In genomic region chr16:67917852-67918236, GRCh38 we compare ENCODE assay signal across 1 cellular context.
TF ChIP-seq lines count a peak whose summit lies in the region.

No MANE protein-coding gene starts in this region.

TF ChIP-seq in K562, 482 proteins besides CTCF, POLR2A, EP300 and RAD21 (continued from another document and continues in another):
- TF ChIP-seq CHD7 (IDR thresholded peaks at IDR 0.05; ENCODE audit: low read depth, low read length) (no peak), FOS (IDR thresholded peaks at IDR 0.05; ENCODE audit: extremely low read depth, insufficient read length) (peak; percentile 55), PPARD (CRISPR knock-in tag; IDR thresholded peaks at IDR 0.05) (no peak), GTF2E2 (tag; IDR thresholded peaks at IDR 0.05) (no peak), ZFP36 (IDR thresholded peaks at IDR 0.05; ENCODE audit: low read depth, low read length, partially characterized antibody) (no peak), HMG20B (CRISPR knock-in tag; IDR thresholded peaks at IDR 0.05) (no peak), ZNF518B (CRISPR knock-in tag; IDR thresholded peaks at IDR 0.05) (no peak), ZNF778 (CRISPR knock-in tag; IDR thresholded peaks at IDR 0.05) (no peak), NR4A1 (CRISPR knock-in tag; IDR thresholded peaks at IDR 0.05) (no peak), NR4A1 (tag; IDR thresholded peaks at IDR 0.05) (no peak), GATA2 (CRISPR knock-in tag; IDR thresholded peaks at IDR 0.05) (no peak), ARID1B (IDR thresholded peaks at IDR 0.05) (peak; percentile 67; the same call in 1 of the 2 replicates), HNRNPUL1 (IDR thresholded peaks at IDR 0.05; ENCODE audit: low read length) (no peak), ZNF76 (CRISPR knock-in tag; IDR thresholded peaks at IDR 0.05; ENCODE audit: borderline replicate concordance) (no peak), MCM7 (IDR thresholded peaks at IDR 0.05) (no peak), DPF2 (IDR thresholded peaks at IDR 0.05) (peak; percentile 72), ZNF41 (CRISPR knock-in tag; conservative IDR thresholded peaks at IDR 0.05) (no peak), ZNF184 (CRISPR knock-in tag; IDR thresholded peaks at IDR 0.05) (no peak), GATAD2B (IDR thresholded peaks at IDR 0.05; ENCODE audit: borderline replicate concordance) (no peak), GABPB1 (CRISPR knock-in tag; IDR thresholded peaks at IDR 0.05) (no peak), ZBTB1 (CRISPR knock-in tag; IDR thresholded peaks at IDR 0.05; ENCODE audit: borderline replicate concordance, low read depth) (0 out of 2 replicates have a peak, but pooled peaks have one; percentile 6), YBX1 (IDR thresholded peaks at IDR 0.05) (no peak), ZNF766 (CRISPR knock-in tag; conservative IDR thresholded peaks at IDR 0.05) (no peak)
- TF ChIP-seq, protein P1, sequence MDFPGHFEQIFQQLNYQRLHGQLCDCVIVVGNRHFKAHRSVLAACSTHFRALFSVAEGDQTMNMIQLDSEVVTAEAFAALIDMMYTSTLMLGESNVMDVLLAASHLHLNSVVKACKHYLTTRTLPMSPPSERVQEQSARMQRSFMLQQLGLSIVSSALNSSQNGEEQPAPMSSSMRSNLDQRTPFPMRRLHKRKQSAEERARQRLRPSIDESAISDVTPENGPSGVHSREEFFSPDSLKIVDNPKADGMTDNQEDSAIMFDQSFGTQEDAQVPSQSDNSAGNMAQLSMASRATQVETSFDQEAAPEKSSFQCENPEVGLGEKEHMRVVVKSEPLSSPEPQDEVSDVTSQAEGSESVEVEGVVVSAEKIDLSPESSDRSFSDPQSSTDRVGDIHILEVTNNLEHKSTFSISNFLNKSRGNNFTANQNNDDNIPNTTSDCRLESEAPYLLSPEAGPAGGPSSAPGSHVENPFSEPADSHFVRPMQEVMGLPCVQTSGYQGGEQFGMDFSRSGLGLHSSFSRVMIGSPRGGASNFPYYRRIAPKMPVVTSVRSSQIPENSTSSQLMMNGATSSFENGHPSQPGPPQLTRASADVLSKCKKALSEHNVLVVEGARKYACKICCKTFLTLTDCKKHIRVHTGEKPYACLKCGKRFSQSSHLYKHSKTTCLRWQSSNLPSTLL (IDR thresholded peaks at IDR 0.05) = no peak
- TF ChIP-seq, protein P2, sequence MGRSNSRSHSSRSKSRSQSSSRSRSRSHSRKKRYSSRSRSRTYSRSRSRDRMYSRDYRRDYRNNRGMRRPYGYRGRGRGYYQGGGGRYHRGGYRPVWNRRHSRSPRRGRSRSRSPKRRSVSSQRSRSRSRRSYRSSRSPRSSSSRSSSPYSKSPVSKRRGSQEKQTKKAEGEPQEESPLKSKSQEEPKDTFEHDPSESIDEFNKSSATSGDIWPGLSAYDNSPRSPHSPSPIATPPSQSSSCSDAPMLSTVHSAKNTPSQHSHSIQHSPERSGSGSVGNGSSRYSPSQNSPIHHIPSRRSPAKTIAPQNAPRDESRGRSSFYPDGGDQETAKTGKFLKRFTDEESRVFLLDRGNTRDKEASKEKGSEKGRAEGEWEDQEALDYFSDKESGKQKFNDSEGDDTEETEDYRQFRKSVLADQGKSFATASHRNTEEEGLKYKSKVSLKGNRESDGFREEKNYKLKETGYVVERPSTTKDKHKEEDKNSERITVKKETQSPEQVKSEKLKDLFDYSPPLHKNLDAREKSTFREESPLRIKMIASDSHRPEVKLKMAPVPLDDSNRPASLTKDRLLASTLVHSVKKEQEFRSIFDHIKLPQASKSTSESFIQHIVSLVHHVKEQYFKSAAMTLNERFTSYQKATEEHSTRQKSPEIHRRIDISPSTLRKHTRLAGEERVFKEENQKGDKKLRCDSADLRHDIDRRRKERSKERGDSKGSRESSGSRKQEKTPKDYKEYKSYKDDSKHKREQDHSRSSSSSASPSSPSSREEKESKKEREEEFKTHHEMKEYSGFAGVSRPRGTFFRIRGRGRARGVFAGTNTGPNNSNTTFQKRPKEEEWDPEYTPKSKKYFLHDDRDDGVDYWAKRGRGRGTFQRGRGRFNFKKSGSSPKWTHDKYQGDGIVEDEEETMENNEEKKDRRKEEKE (IDR thresholded peaks at IDR 0.05; ENCODE audit: borderline replicate concordance in 1 of 2, control insufficient read depth in 1 of 2, low read depth in 2 of 2, low read length in 1 of 2) = no peak
- TF ChIP-seq, protein P3, sequence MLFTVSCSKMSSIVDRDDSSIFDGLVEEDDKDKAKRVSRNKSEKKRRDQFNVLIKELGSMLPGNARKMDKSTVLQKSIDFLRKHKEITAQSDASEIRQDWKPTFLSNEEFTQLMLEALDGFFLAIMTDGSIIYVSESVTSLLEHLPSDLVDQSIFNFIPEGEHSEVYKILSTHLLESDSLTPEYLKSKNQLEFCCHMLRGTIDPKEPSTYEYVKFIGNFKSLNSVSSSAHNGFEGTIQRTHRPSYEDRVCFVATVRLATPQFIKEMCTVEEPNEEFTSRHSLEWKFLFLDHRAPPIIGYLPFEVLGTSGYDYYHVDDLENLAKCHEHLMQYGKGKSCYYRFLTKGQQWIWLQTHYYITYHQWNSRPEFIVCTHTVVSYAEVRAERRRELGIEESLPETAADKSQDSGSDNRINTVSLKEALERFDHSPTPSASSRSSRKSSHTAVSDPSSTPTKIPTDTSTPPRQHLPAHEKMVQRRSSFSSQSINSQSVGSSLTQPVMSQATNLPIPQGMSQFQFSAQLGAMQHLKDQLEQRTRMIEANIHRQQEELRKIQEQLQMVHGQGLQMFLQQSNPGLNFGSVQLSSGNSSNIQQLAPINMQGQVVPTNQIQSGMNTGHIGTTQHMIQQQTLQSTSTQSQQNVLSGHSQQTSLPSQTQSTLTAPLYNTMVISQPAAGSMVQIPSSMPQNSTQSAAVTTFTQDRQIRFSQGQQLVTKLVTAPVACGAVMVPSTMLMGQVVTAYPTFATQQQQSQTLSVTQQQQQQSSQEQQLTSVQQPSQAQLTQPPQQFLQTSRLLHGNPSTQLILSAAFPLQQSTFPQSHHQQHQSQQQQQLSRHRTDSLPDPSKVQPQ (CRISPR knock-in tag; IDR thresholded peaks at IDR 0.05; ENCODE audit: borderline replicate concordance) = no peak
- TF ChIP-seq, protein P4, sequence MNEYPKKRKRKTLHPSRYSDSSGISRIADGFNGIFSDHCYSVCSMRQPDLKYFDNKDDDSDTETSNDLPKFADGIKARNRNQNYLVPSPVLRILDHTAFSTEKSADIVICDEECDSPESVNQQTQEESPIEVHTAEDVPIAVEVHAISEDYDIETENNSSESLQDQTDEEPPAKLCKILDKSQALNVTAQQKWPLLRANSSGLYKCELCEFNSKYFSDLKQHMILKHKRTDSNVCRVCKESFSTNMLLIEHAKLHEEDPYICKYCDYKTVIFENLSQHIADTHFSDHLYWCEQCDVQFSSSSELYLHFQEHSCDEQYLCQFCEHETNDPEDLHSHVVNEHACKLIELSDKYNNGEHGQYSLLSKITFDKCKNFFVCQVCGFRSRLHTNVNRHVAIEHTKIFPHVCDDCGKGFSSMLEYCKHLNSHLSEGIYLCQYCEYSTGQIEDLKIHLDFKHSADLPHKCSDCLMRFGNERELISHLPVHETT (CRISPR knock-in tag; conservative IDR thresholded peaks at IDR 0.05 in 1 of 2, IDR thresholded peaks at IDR 0.05 in 1 of 2) = 0 out of 4 replicates have a peak, but pooled peaks of 1 of the 2 experiments have one; percentile 27
- TF ChIP-seq, protein P5, sequence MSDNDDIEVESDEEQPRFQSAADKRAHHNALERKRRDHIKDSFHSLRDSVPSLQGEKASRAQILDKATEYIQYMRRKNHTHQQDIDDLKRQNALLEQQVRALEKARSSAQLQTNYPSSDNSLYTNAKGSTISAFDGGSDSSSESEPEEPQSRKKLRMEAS (CRISPR knock-in tag; IDR thresholded peaks at IDR 0.05) = no peak
- TF ChIP-seq, protein P6, sequence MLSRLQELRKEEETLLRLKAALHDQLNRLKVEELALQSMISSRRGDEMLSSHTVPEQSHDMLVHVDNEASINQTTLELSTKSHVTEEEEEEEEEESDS (CRISPR knock-in tag; IDR thresholded peaks at IDR 0.05) = no peak
- TF ChIP-seq, protein P7, sequence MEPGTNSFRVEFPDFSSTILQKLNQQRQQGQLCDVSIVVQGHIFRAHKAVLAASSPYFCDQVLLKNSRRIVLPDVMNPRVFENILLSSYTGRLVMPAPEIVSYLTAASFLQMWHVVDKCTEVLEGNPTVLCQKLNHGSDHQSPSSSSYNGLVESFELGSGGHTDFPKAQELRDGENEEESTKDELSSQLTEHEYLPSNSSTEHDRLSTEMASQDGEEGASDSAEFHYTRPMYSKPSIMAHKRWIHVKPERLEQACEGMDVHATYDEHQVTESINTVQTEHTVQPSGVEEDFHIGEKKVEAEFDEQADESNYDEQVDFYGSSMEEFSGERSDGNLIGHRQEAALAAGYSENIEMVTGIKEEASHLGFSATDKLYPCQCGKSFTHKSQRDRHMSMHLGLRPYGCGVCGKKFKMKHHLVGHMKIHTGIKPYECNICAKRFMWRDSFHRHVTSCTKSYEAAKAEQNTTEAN (CRISPR knock-in tag; IDR thresholded peaks at IDR 0.05) = no peak
